ENCODE assay signal across 1 cellular context in the genomic region with DNA sequence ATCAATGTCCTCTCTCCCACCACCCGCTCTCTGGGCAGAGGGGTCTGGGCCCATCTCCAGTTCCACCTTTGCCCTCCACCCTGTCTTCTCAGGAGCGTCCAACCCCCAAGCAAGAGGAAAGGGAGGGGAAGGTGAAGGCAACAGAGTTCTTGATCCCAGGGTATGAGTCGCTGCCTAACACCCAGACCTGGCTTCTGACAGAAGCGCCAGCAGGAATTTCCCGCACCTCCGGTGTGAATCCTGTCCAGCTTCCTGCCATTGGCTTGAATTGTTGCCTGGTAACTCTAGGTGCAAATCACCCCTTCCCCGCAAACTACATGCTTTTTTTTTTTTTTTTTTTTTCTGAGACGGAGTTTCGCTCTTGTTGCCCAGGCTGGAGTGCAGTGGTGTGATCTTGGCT.
TF ChIP-seq lines count a peak whose summit lies in the region.

No MANE protein-coding gene starts in this region.

TF ChIP-seq in WTC11, 78 proteins besides CTCF, POLR2A, EP300 and RAD21 (continued from another document):
- TF ChIP-seq, protein P1, sequence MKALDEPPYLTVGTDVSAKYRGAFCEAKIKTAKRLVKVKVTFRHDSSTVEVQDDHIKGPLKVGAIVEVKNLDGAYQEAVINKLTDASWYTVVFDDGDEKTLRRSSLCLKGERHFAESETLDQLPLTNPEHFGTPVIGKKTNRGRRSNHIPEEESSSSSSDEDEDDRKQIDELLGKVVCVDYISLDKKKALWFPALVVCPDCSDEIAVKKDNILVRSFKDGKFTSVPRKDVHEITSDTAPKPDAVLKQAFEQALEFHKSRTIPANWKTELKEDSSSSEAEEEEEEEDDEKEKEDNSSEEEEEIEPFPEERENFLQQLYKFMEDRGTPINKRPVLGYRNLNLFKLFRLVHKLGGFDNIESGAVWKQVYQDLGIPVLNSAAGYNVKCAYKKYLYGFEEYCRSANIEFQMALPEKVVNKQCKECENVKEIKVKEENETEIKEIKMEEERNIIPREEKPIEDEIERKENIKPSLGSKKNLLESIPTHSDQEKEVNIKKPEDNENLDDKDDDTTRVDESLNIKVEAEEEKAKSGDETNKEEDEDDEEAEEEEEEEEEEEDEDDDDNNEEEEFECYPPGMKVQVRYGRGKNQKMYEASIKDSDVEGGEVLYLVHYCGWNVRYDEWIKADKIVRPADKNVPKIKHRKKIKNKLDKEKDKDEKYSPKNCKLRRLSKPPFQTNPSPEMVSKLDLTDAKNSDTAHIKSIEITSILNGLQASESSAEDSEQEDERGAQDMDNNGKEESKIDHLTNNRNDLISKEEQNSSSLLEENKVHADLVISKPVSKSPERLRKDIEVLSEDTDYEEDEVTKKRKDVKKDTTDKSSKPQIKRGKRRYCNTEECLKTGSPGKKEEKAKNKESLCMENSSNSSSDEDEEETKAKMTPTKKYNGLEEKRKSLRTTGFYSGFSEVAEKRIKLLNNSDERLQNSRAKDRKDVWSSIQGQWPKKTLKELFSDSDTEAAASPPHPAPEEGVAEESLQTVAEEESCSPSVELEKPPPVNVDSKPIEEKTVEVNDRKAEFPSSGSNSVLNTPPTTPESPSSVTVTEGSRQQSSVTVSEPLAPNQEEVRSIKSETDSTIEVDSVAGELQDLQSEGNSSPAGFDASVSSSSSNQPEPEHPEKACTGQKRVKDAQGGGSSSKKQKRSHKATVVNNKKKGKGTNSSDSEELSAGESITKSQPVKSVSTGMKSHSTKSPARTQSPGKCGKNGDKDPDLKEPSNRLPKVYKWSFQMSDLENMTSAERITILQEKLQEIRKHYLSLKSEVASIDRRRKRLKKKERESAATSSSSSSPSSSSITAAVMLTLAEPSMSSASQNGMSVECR (CRISPR knock-in tag; IDR thresholded peaks at IDR 0.05; ENCODE audit: borderline replicate concordance) = no peak
- TF ChIP-seq, protein P2, sequence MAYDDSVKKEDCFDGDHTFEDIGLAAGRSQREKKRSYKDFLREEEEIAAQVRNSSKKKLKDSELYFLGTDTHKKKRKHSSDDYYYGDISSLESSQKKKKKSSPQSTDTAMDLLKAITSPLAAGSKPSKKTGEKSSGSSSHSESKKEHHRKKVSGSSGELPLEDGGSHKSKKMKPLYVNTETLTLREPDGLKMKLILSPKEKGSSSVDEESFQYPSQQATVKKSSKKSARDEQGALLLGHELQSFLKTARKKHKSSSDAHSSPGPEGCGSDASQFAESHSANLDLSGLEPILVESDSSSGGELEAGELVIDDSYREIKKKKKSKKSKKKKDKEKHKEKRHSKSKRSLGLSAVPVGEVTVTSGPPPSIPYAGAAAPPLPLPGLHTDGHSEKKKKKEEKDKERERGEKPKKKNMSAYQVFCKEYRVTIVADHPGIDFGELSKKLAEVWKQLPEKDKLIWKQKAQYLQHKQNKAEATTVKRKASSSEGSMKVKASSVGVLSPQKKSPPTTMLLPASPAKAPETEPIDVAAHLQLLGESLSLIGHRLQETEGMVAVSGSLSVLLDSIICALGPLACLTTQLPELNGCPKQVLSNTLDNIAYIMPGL (CRISPR knock-in tag; IDR thresholded peaks at IDR 0.05) = no peak
- TF ChIP-seq, protein P3, sequence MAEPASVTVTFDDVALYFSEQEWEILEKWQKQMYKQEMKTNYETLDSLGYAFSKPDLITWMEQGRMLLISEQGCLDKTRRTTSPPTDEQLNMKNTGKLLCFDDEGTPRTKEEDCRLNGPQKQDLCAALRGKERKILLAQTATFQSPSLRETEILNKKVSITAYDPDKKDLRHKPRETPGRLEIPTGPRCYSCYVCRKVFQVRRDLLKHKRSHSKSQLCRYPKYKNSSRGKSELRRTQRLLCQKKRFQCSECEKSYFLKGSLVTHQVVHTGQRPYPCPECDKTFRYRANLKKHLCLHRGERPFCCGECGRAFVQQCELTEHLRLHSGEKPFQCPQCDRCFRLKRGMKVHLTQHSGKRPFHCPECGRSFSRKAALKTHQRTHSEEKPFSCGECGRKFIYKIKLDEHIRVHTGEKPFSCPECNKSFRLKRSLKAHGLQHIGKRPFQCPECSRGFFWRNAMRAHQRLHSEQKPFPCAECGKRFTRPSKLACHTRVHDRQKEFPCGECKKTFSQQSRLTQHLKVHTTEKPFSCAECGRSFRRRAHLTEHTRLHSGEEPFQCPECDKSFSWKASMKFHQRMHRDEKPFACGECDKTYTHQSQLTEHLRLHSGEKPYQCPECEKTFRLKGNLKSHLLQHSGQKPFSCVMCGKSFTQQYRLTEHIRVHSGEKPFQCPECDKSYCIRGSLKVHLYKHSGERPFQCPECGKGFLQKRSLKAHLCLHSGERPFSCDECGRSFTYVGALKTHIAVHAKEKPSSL (CRISPR knock-in tag; conservative IDR thresholded peaks at IDR 0.05) = no peak
- TF ChIP-seq ZNF416 (CRISPR knock-in tag; IDR thresholded peaks at IDR 0.05) = no peak
- no peak for TF ChIP-seq EMX1 (CRISPR knock-in tag; IDR thresholded peaks at IDR 0.05)
- TF ChIP-seq GTF2I (CRISPR knock-in tag; conservative IDR thresholded peaks at IDR 0.05) = no peak
